Comparison of ENCODE assay signal across 3 cellular contexts in the genomic region with DNA sequence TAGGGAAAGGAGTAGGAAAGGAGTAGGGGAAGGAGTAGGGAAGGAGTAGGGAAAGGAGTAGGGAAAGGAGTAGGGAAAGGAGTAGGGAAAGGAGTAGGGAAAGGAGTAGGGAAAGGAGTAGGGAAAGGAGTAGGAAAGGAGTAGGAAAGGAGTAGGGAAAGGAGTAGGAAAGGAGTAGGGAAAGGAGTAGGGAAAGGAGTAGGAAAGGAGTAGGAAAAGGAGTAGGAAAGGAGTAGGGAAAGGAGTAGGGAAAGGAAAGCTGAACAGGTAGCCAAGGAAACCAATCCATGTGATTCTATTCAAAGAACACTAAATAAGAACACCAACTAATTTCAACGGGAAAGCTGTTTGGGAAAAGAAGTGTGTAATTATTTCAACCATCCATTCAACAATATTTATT.
TF ChIP-seq lines count a peak whose summit lies in the region.

No MANE protein-coding gene starts in this region.

TF ChIP-seq in HEK293, 187 proteins besides CTCF, POLR2A, EP300 and RAD21:
- peak; percentile 79 for TF ChIP-seq PRDM1 (tag by site-specific recombination; IDR thresholded peaks at IDR 0.05)

TF ChIP-seq in K562, 482 proteins besides CTCF, POLR2A, EP300 and RAD21:
- TF ChIP-seq PCBP1 (IDR thresholded peaks at IDR 0.05; ENCODE audit: low read depth, low read length, poor library complexity, severe bottlenecking) = peak; percentile 58
- peak; percentile 89 for TF ChIP-seq PCBP2 (IDR thresholded peaks at IDR 0.05; ENCODE audit: low read depth, low read length, poor library complexity, severe bottlenecking)

TF ChIP-seq in HepG2, 621 proteins besides CTCF, POLR2A, EP300 and RAD21:
- TF ChIP-seq HNRNPK (IDR thresholded peaks at IDR 0.05; ENCODE audit: low read depth, low read length, poor library complexity, severe bottlenecking) = peak; percentile 71
- TF ChIP-seq PCBP2 (optimal IDR thresholded peaks at IDR 0.05; ENCODE audit: low read depth, low read length, poor library complexity, severe bottlenecking) = peak; percentile 90
